9 cellular contexts compared by ENCODE assay signal in the genomic region with DNA sequence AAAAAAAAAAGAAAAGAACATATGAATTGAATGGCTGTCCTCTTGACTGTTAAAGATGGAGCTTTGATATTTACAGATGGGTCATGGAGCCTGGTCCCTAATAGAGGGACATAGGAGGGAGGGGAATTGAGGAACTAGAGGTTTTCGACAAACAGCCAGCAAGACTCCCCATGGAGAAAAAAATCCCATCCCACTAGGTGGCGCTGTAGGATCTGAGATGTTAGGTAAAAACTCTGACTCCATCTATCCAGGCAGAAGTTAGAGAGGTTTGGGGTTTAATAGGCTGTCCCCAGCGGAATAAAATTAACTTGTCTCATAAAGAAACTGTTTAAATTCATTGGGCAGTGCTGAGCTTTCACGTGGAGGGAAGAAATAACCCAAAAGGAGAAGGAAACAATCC. TPM values are rescaled to one million over a fixed set of nuclear protein-coding genes. Genes with fewer than 3 reads are reported as not detected.
DNase-seq lines count a peak whose midpoint lies in the region; ATAC-seq, FAIRE-seq and TF ChIP-seq lines count a peak whose summit lies in the region.
"Had no signal": no experiment of that assay in that cellular context is flagged by ENCODE, and none has a peak within 500 bp of the region (broad histone marks: within the 10 kb centered on the region; RNA-seq: fewer than 3 reads in every experiment).

No MANE protein-coding gene starts in this region.

- intact Hi-C loops in mammary epithelial cell (cut with micrococcal nuclease) (loop anchor here (1.0 to 2.0 kb wide), 3 partner anchors 31 to 206 kb away; no protein-coding TSS in a partner anchor), HepG2 (cut with micrococcal nuclease; ENCODE audit: unreplicated experiment) (loop anchor here (1.0 to 2.0 kb wide), 4 partner anchors 73 to 868 kb away; no protein-coding TSS in a partner anchor)

- H3K4me2 ChIP-seq in Karpas-422 (ENCODE audit: low read depth, low read length, poor library complexity, severe bottlenecking), result no peak overlapping the region
- peak overlapping the region; percentile 1 for H3K4me2 ChIP-seq in mammary epithelial cell (ENCODE audit: insufficient read depth, low read depth, low read length)
- no peak overlapping the region for H3K4me2 ChIP-seq in HepG2 (ENCODE audit: low read depth, low read length)

- H3K9ac ChIP-seq in Karpas-422 (ENCODE audit: low read length) (no peak overlapping the region), mammary epithelial cell (ENCODE audit: insufficient read depth, low read length) (no peak overlapping the region), HepG2 (ENCODE audit: insufficient read depth, low read depth, low read length) (no peak overlapping the region)

- H3K27ac ChIP-seq in Karpas-422 (ENCODE audit: low read length), result no peak overlapping the region
- no peak overlapping the region for H3K27ac ChIP-seq in mammary epithelial cell (ENCODE audit: insufficient read depth, low read depth, low read length)
- no peak overlapping the region for H3K27ac ChIP-seq in HepG2 (ENCODE audit: extremely low read length, insufficient read depth, low read length)
- H3K27ac ChIP-seq: skin epidermis had no signal

- H3K4me3 ChIP-seq in Karpas-422 (ENCODE audit: low read length), result no peak overlapping the region
- no peak overlapping the region for H3K4me3 ChIP-seq in WI38 (ENCODE audit: low read depth, low read length)
- H3K4me3 ChIP-seq in mammary epithelial cell (replicated peaks in 1 of 3; ENCODE audit: insufficient read depth in 1 of 3, low read depth in 2 of 3, low read length in 3 of 3), result no peak overlapping the region
- no peak overlapping the region for H3K4me3 ChIP-seq in HepG2 (replicated peaks in 1 of 3; ENCODE audit: insufficient read depth in 1 of 3, low read depth in 2 of 3, low read length in 3 of 3)
- H3K4me3 ChIP-seq: skin epidermis had no signal

- in situ Hi-C loops in mammary epithelial cell (cut with MboI; ENCODE audit: low sequenced_read_pairs in 2 of 2) (no loop called here), HepG2 (cut with HindIII; ENCODE audit: extremely low pct_ligation_motif_present, low pct_unique_long_range_greater_than_20kb) (loop anchor here (10.0 kb wide), 1 partner anchor 127 kb away; no protein-coding TSS in a partner anchor)

- H3K4me1 ChIP-seq in Karpas-422 (ENCODE audit: low read length), result no peaks in the 10 kb centered on the region
- peaks cover 9% of the 10 kb centered on the region for H3K4me1 ChIP-seq in mammary epithelial cell (ENCODE audit: insufficient read depth, low read length)
- no peaks in the 10 kb centered on the region for H3K4me1 ChIP-seq in HepG2 (ENCODE audit: insufficient read depth, low read length)

- 34% methylated on average over 4 of the region's 4 CpGs for WGBS in mammary epithelial cell (ENCODE audit: low coverage, missing lambda C conversion rate)
- WGBS in HepG2 (ENCODE audit: low lambda C conversion rate), result 13% methylated on average over 4 of the region's 4 CpGs

- ATAC-seq in GM19351 (IDR thresholded peaks at IDR 0.05; ENCODE audit: unreplicated experiment), result peak; percentile 84
- ATAC-seq in HepG2, result peak; percentile 84

- TF ChIP-seq CTCF in WI38 (IDR thresholded peaks at IDR 0.05; ENCODE audit: low read depth, low read length), result peak; percentile 32; the same call in 1 of the 2 replicates
- peak; percentile 54 to 67 for TF ChIP-seq CTCF in mammary epithelial cell (conservative IDR thresholded peaks at IDR 0.05 in 1 of 2, IDR thresholded peaks at IDR 0.05 in 1 of 2; ENCODE audit: extremely low read depth in 1 of 2, insufficient read depth in 1 of 2, low read depth in 1 of 2, low read length in 2 of 2)
- peak; percentile 75 for TF ChIP-seq CTCF in HepG2 (CRISPR knock-in tag; IDR thresholded peaks at IDR 0.05)

- H3K9me2 ChIP-seq in Karpas-422 (replicated peaks; ENCODE audit: insufficient read depth, low read length), result no peaks in the 10 kb centered on the region

- BruUV-seq in mammary epithelial cell (replicated peaks; lab: Mats Ljungman, UMichigan) (no TSS peak), HepG2 (replicated peaks; lab: Mats Ljungman, UMichigan) (no TSS peak)

- H3K79me2 ChIP-seq in Karpas-422 (ENCODE audit: low read length) (peaks cover 60% of the 10 kb centered on the region), mammary epithelial cell (ENCODE audit: insufficient read depth, low read length) (no peaks in the 10 kb centered on the region), HepG2 (ENCODE audit: insufficient read depth, low read length) (no peaks in the 10 kb centered on the region)

- DNase-seq in Ammon's horn (ENCODE audit: low spot score), result peak; percentile 46
- peak; percentile 81 for DNase-seq in Karpas-422
- DNase-seq in mammary epithelial cell, result peak; percentile 52
- DNase-seq in HepG2 (ENCODE audit: low spot score), result peak; percentile 60
- DNase-seq in stimulated activated CD8-positive, alpha-beta memory T cell treated with anti-CD3 and anti-CD28 coated beads, Interleukin-4, amount 100 ng/mL, for 1 hour (ENCODE audit: low read depth in 2 of 2, low spot score in 1 of 2), result peak; percentile 41 to 47
- DNase-seq in cerebellum (ENCODE audit: low spot score), result no peak

- H3K27me3 ChIP-seq in Karpas-422 (ENCODE audit: low read length) (no peaks in the 10 kb centered on the region), mammary epithelial cell (ENCODE audit: insufficient read depth, low read length) (no peaks in the 10 kb centered on the region), HepG2 (ENCODE audit: control insufficient read depth in 1 of 2, insufficient read depth in 2 of 2, low read length in 2 of 2) (0 out of 5 replicates have a peak, but pooled peaks cover 0 to 3% of the 10 kb centered on the region in 2 experiments)

- dilution Hi-C loops in mammary epithelial cell (cut with HindIII; ENCODE audit: low sequenced_read_pairs), result no loop called here

- H4K20me1 ChIP-seq in Karpas-422 (ENCODE audit: insufficient read depth, low read depth, low read length), result no peaks in the 10 kb centered on the region
- no peaks in the 10 kb centered on the region for H4K20me1 ChIP-seq in mammary epithelial cell (ENCODE audit: insufficient read depth, low read length)
- no peaks in the 10 kb centered on the region for H4K20me1 ChIP-seq in HepG2 (ENCODE audit: insufficient read depth, low read length)

- no peak overlapping the region for H2AFZ ChIP-seq in Karpas-422 (ENCODE audit: low read length)
- H2AFZ ChIP-seq in mammary epithelial cell (ENCODE audit: low read depth, low read length), result no peak overlapping the region
- no peak overlapping the region for H2AFZ ChIP-seq in HepG2 (ENCODE audit: low read length)

- FAIRE-seq in HepG2 (lab: Jason Lieb, UNC), result peak; percentile 73

- H3K9me3 ChIP-seq in Karpas-422 (ENCODE audit: low read length), result no peaks in the 10 kb centered on the region
- no peaks in the 10 kb centered on the region for H3K9me3 ChIP-seq in mammary epithelial cell (replicated peaks; ENCODE audit: insufficient read depth, low read length)
- peaks cover 10% of the 10 kb centered on the region for H3K9me3 ChIP-seq in HepG2 (ENCODE audit: low read length)

- TF ChIP-seq POLR2A in HepG2 (IDR thresholded peaks at IDR 0.05; ENCODE audit: insufficient read depth in 1 of 2, low read depth in 2 of 2, low read length in 2 of 2), result no peak

- CTCF ChIA-PET in mammary epithelial cell (lab: Charles Lee; ENCODE audit: low non-redundant PET) (no interaction called here), HepG2 (lab: Yijun Ruan, JAX; ENCODE audit: low intra/inter-chr PET ratio, low total read pairs) (interaction anchor here (0.9 to 2.6 kb wide), 3 partner anchors 129 to 868 kb away, joined by 4 to 16 read pairs (median 5); no protein-coding TSS in a partner anchor)

- TF ChIP-seq EP300 in HepG2 (IDR thresholded peaks at IDR 0.05; ENCODE audit: low read depth in 2 of 2, low read length in 2 of 2) (no peak), HepG2 (CRISPR knock-in tag; IDR thresholded peaks at IDR 0.05; ENCODE audit: borderline replicate concordance) (no peak)

- POLR2A ChIA-PET in HepG2 (lab: Yijun Ruan, JAX), result no interaction called here

- peaks cover 5% of the 10 kb centered on the region; the same call in 1 of the 2 replicates for H3K36me3 ChIP-seq in Karpas-422 (ENCODE audit: insufficient read depth, low read length)
- no peaks in the 10 kb centered on the region for H3K36me3 ChIP-seq in mammary epithelial cell (ENCODE audit: insufficient read depth, low read length)
- H3K36me3 ChIP-seq in HepG2 (replicated peaks in 1 of 2; ENCODE audit: control insufficient read depth in 1 of 2, insufficient read depth in 2 of 2, low read length in 2 of 2), result no peaks in the 10 kb centered on the region

- 0 out of 2 replicates have a peak, but pooled peaks have one; percentile 21 for TF ChIP-seq RAD21 in HepG2 (CRISPR knock-in tag; IDR thresholded peaks at IDR 0.05)

TF ChIP-seq in HepG2, 621 proteins besides CTCF, POLR2A, EP300 and RAD21 (continues in another document):
- peak; percentile 69 for TF ChIP-seq SMC3 (IDR thresholded peaks at IDR 0.05; ENCODE audit: low read length)
- no peak for TF ChIP-seq MLLT10 (CRISPR knock-in tag; IDR thresholded peaks at IDR 0.05)

RNA-seq across cellular contexts. Expression of a gene that starts 45.9 kb away (rescaled TPM):
- 101 and 155 TPM in 2 replicates for total RNA-seq in Karpas-422 (2014; rRNA removed; shearing (Covaris generic); ENCODE audit: low replicate concordance)
- total RNA-seq in mammary epithelial cell, result 10 to 100 TPM in 1 of 2 donors, 1 to 10 TPM in 1; 9.8 to 73.9 TPM
- 62.5 TPM for polyA plus RNA-seq in mammary epithelial cell
- polyA minus RNA-seq in mammary epithelial cell, result 17.8 TPM
- 332 and 478 TPM in 2 replicates for total RNA-seq in HepG2 (2016; rRNA removed; fragmentation: Illumina TruSeq; extraction: Trizol)
- 55.4 and 58.1 TPM in 2 replicates for total RNA-seq in HepG2 (2016; cell fraction: cytosol; rRNA removed; fragmentation: Illumina TruSeq; extraction: Trizol; ENCODE audit: low read depth)
- total RNA-seq in HepG2 (2016; cell fraction: insoluble cytoplasmic fraction; rRNA removed; fragmentation: Illumina TruSeq; extraction: Trizol), result 327 and 486 TPM in 2 replicates
- total RNA-seq in HepG2 (2016; cell fraction: membrane; rRNA removed; fragmentation: Illumina TruSeq; extraction: Trizol), result 88.2 and 95.3 TPM in 2 replicates
- 133 and 139 TPM in 2 replicates for total RNA-seq in HepG2 (2016; cell fraction: nucleus; rRNA removed; fragmentation: Illumina TruSeq; extraction: Trizol)
- 49.9 and 90.5 TPM in 2 replicates for polyA plus RNA-seq in HepG2 (2011; rRNA removed)
- 47.8 and 56.0 TPM in 2 replicates for polyA plus RNA-seq in HepG2 (2011; cell fraction: cytosol; rRNA removed)
- polyA plus RNA-seq in HepG2 (2011; cell fraction: nucleus; rRNA removed), result 32.4 and 36.5 TPM in 2 replicates
- polyA plus RNA-seq in HepG2 (2012), result 115 and 248 TPM in 2 replicates
- polyA plus RNA-seq in HepG2 (2016; cell fraction: cytosol; fragmentation: Illumina TruSeq; extraction: Trizol; ENCODE audit: low read depth), result 44.2 and 44.6 TPM in 2 replicates
- 657 and 732 TPM in 2 replicates for polyA plus RNA-seq in HepG2 (2016; cell fraction: insoluble cytoplasmic fraction; fragmentation: Illumina TruSeq; extraction: Trizol; ENCODE audit: low read depth)
- 82.0 and 83.9 TPM in 2 replicates for polyA plus RNA-seq in HepG2 (2016; cell fraction: membrane; fragmentation: Illumina TruSeq; extraction: Trizol; ENCODE audit: low read depth)
- polyA plus RNA-seq in HepG2 (2016; cell fraction: nucleus; fragmentation: Illumina TruSeq; extraction: Trizol; ENCODE audit: insufficient read depth, low read depth), result 316 and 322 TPM in 2 replicates
- 14.1 and 27.2 TPM in 2 replicates for polyA minus RNA-seq in HepG2 (2011; rRNA and poly(A)+ RNA removed; ENCODE audit: low replicate concordance)
- polyA minus RNA-seq in HepG2 (2011; cell fraction: cytosol; rRNA and poly(A)+ RNA removed), result 29.2 and 45.7 TPM in 2 replicates
- polyA minus RNA-seq in HepG2 (2011; cell fraction: nucleus; rRNA and poly(A)+ RNA removed), result 46.0 and 60.1 TPM in 2 replicates
- 54.9 TPM for total RNA-seq in cerebellum
